In genomic region chr1:76759171-76759860, GRCh38 we compare ENCODE assay signal across 27 cellular contexts.
"Had no signal": no experiment of that assay in that cellular context is flagged by ENCODE, and none has a peak within 500 bp of the region (broad histone marks: within the 10 kb centered on the region; RNA-seq: fewer than 3 reads in every experiment).

No MANE protein-coding gene starts in this region.

- H3K27ac Mint-ChIP-seq: mesothelial cell of epicardium; naive B cell; natural killer cell; neural progenitor cell; stimulated activated memory B cell treated with anti-CD40 and anti-IgM and Interleukin-4, amounts not matched to agents 10 μg/mL and 1 μg/mL and 100 μg/mL, for 72 hours; stimulated activated naive CD8-positive, alpha-beta T cell treated with anti-CD3 and anti-CD28 coated beads, Interleukin-15, amount 100 ng/mL, for 72 hours; type B pancreatic cell had no signal

- H3K27me3 Mint-ChIP-seq: stimulated activated memory B cell treated with anti-CD40 and anti-IgM and Interleukin-4, amounts not matched to agents 10 μg/mL and 1 μg/mL and 100 μg/mL, for 72 hours; type B pancreatic cell had no signal

- H3K4me1 ChIP-seq: left ventricle myocardium inferior, neural progenitor cell, parathyroid adenoma, psoas muscle, right atrium auricular region, right lobe of liver had no signal

- H3K36me3 Mint-ChIP-seq: mesothelial cell of epicardium; naive B cell; natural killer cell; neural progenitor cell; stimulated activated memory B cell treated with anti-CD40 and anti-IgM and Interleukin-4, amounts not matched to agents 10 μg/mL and 1 μg/mL and 100 μg/mL, for 72 hours; type B pancreatic cell had no signal

- H3K9me3 Mint-ChIP-seq: mesothelial cell of epicardium; natural killer cell; nephron progenitor cell; neural progenitor cell; stimulated activated memory B cell treated with anti-CD40 and anti-IgM and Interleukin-4, amounts not matched to agents 10 μg/mL and 1 μg/mL and 100 μg/mL, for 72 hours; stimulated activated naive CD8-positive, alpha-beta T cell treated with anti-CD3 and anti-CD28 coated beads, Interleukin-15, amount 100 ng/mL, for 72 hours; type B pancreatic cell had no signal

- H3K4me3 ChIP-seq: hepatocyte, left ventricle myocardium inferior, lung, neural progenitor cell, psoas muscle, right atrium auricular region, right lobe of liver, smooth muscle cell, tibial nerve, vagina had no signal

- H3K36me3 ChIP-seq: left ventricle myocardium inferior, neural progenitor cell, neutrophil, right atrium auricular region, right lobe of liver, tibial nerve, vagina had no signal

- H3K4me1 Mint-ChIP-seq: naive B cell; natural killer cell; stimulated activated memory B cell treated with anti-CD40 and anti-IgM and Interleukin-4, amounts not matched to agents 10 μg/mL and 1 μg/mL and 100 μg/mL, for 72 hours; stimulated activated naive CD8-positive, alpha-beta T cell treated with anti-CD3 and anti-CD28 coated beads, Interleukin-15, amount 100 ng/mL, for 72 hours had no signal

- H3K4me3 Mint-ChIP-seq: mesothelial cell of epicardium; naive B cell; natural killer cell; nephron progenitor cell; neural progenitor cell; stimulated activated memory B cell treated with anti-CD40 and anti-IgM and Interleukin-4, amounts not matched to agents 10 μg/mL and 1 μg/mL and 100 μg/mL, for 72 hours; stimulated activated naive CD8-positive, alpha-beta T cell treated with anti-CD3 and anti-CD28 coated beads, Interleukin-15, amount 100 ng/mL, for 72 hours; type B pancreatic cell had no signal

- H3K27me3 ChIP-seq: hepatocyte, neural progenitor cell, right atrium auricular region, right lobe of liver, tibial nerve, vagina had no signal

- H3K4me2 ChIP-seq: hepatocyte, neural progenitor cell, smooth muscle cell had no signal

- DNase-seq: kidney glomerular epithelial cell; left colon; left ventricle myocardium inferior; naive B cell; natural killer cell; nephron progenitor cell; occipital lobe; right lobe of liver; stimulated activated CD4-positive, alpha-beta T cell treated with anti-CD3 and anti-CD28 coated beads, Interleukin-1b, Interleukin-23, amount 100 ng/mL, for 48 hours; stimulated activated CD4-positive, alpha-beta T cell treated with anti-CD3 and anti-CD28 coated beads, Interleukin-2, amount 100 ng/mL, for 48 hours; stimulated activated CD4-positive, alpha-beta T cell treated with anti-CD3 and anti-CD28 coated beads, Interleukin-4, amount 100 ng/mL, for 4 hours; stimulated activated CD8-positive, alpha-beta memory T cell treated with anti-CD3 and anti-CD28 coated beads, Interleukin-4, amount 100 ng/mL, for 48 hours; stimulated activated naive CD4-positive, alpha-beta T cell treated with Interleukin-2 at 50 U/mL for 16 hours had no signal

- ATAC-seq: left colon; natural killer cell; psoas muscle; stimulated activated memory B cell treated with anti-CD40 and anti-IgM and Interleukin-4, amounts not matched to agents 10 μg/mL and 1 μg/mL and 100 μg/mL, for 72 hours had no signal

- H3K27ac ChIP-seq: hepatocyte, left ventricle myocardium inferior, neural progenitor cell, neutrophil, parathyroid adenoma, psoas muscle, right atrium auricular region, right lobe of liver, tibial nerve, vagina had no signal

- H3K79me2 ChIP-seq: hepatocyte, parathyroid adenoma had no signal

- H2AFZ ChIP-seq: hepatocyte, neural progenitor cell, parathyroid adenoma had no signal
